Comparison of ENCODE assay signal across 8 cellular contexts in the genomic region with DNA sequence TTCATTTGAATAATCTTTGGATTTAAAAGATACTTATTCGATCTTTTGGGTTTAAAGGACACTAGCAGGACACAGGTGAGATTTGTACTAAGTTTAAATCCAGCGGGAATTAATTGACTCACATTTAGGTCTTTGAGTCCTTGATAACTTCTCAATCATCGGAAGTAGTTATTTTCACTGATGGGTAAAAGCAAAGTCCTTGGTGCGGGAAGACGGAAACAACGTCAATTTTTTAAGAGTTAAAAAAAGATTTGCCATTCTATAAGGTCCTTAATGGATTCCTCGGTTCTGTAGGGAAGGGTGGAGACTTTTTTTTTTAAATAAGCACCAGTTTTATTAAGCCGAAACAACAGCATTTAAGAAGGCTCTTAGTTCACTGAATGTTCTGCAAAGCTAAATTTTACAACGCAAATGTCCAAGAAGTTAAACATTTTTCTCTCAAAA. TPM values are rescaled to one million over a fixed set of nuclear protein-coding genes. Genes with fewer than 3 reads are reported as not detected.
DNase-seq lines count a peak whose midpoint lies in the region; ATAC-seq and TF ChIP-seq lines count a peak whose summit lies in the region.

No MANE protein-coding gene starts in this region.

- H3K9ac ChIP-seq in Karpas-422 (ENCODE audit: low read length) (peak overlapping the region; percentile 52), duodenal mucosa (ENCODE audit: low read depth in 1 of 2, low read length in 2 of 2) (peak overlapping the region; percentile 12 to 52)

- DNase-seq in AG10803 (ENCODE audit: low read depth): no peak
- DNase-seq in Karpas-422: no peak
- peak; percentile 20 for DNase-seq in renal cortical epithelial cell (ENCODE audit: low read depth)
- DNase-seq in kidney tubule cell (ENCODE audit: low spot score): no peak
- no peak for DNase-seq in Ammon's horn (ENCODE audit: low spot score)
- no peak for DNase-seq in D341Med (ENCODE audit: low spot score)

- H3K79me2 ChIP-seq in Karpas-422 (ENCODE audit: low read length): peaks cover 5% of the 10 kb centered on the region

- peak overlapping the region; percentile 52 for H3K27ac ChIP-seq in Karpas-422 (ENCODE audit: low read length)
- peak overlapping the region; percentile 62 for H3K27ac ChIP-seq in duodenal mucosa (ENCODE audit: low read depth, low read length)

- H3K9me3 ChIP-seq in Karpas-422 (ENCODE audit: low read length) (no peaks in the 10 kb centered on the region), duodenal mucosa (ENCODE audit: control insufficient read depth in 1 of 2, low read length in 2 of 2) (no peaks in the 10 kb centered on the region)

- H3K4me3 ChIP-seq in AG10803 (ENCODE audit: low read length) (peak overlapping the region; percentile 86), Karpas-422 (ENCODE audit: low read length) (peak overlapping the region; percentile 43), duodenal mucosa (ENCODE audit: low read depth in 1 of 2, low read length in 2 of 2) (peak overlapping the region; percentile 54 to 57)

- TF ChIP-seq CTCF in AG10803 (conservative IDR thresholded peaks at IDR 0.05; ENCODE audit: low read length): no peak

- peak; percentile 0 for ATAC-seq in GM19463 (IDR thresholded peaks at IDR 0.05; ENCODE audit: unreplicated experiment)

- H3K4me2 ChIP-seq in Karpas-422 (ENCODE audit: low read depth, low read length, poor library complexity, severe bottlenecking): peak overlapping the region; percentile 69

- H3K36me3 ChIP-seq in Karpas-422 (ENCODE audit: insufficient read depth, low read length) (peaks cover 10% of the 10 kb centered on the region; the same call in 1 of the 2 replicates), duodenal mucosa (ENCODE audit: control insufficient read depth in 1 of 2, insufficient read depth in 2 of 2, low read length in 2 of 2) (peaks cover 0 to 4% of the 10 kb centered on the region in 2 donors)

- H2AFZ ChIP-seq in Karpas-422 (ENCODE audit: low read length): no peak overlapping the region

- peaks cover 8% of the 10 kb centered on the region for H4K20me1 ChIP-seq in Karpas-422 (ENCODE audit: insufficient read depth, low read depth, low read length)

- H3K4me1 ChIP-seq in Karpas-422 (ENCODE audit: low read length) (peaks cover 44% of the 10 kb centered on the region), duodenal mucosa (ENCODE audit: control insufficient read depth in 1 of 2, insufficient read depth in 2 of 2, low read length in 2 of 2) (peaks cover 0 to 5% of the 10 kb centered on the region in 2 donors)

- H3K27me3 ChIP-seq in Karpas-422 (ENCODE audit: low read length): no peaks in the 10 kb centered on the region
- H3K27me3 ChIP-seq in duodenal mucosa (ENCODE audit: control insufficient read depth in 1 of 2, insufficient read depth in 2 of 2, low read length in 2 of 2): no peaks in the 10 kb centered on the region

- no peaks in the 10 kb centered on the region for H3K9me2 ChIP-seq in Karpas-422 (replicated peaks; ENCODE audit: insufficient read depth, low read length)

RNA-seq across cellular contexts. Expression of a gene that starts 2.9 kb away (rescaled TPM):
- 2,363 and 3,856 TPM in 2 replicates for total RNA-seq in Karpas-422 (2014; rRNA removed; shearing (Covaris generic); ENCODE audit: low replicate concordance)
- total RNA-seq in renal cortical epithelial cell: 2,616 and 8,785 TPM in 2 replicates
